In genomic region chr12:125220404-125221273, GRCh38 we compare ENCODE assay signal across 1 cellular context.
TF ChIP-seq lines count a peak whose summit lies in the region.

No MANE protein-coding gene starts in this region.

TF ChIP-seq in H1, 55 proteins besides CTCF, POLR2A, EP300 and RAD21:
- TF ChIP-seq, protein P1, sequence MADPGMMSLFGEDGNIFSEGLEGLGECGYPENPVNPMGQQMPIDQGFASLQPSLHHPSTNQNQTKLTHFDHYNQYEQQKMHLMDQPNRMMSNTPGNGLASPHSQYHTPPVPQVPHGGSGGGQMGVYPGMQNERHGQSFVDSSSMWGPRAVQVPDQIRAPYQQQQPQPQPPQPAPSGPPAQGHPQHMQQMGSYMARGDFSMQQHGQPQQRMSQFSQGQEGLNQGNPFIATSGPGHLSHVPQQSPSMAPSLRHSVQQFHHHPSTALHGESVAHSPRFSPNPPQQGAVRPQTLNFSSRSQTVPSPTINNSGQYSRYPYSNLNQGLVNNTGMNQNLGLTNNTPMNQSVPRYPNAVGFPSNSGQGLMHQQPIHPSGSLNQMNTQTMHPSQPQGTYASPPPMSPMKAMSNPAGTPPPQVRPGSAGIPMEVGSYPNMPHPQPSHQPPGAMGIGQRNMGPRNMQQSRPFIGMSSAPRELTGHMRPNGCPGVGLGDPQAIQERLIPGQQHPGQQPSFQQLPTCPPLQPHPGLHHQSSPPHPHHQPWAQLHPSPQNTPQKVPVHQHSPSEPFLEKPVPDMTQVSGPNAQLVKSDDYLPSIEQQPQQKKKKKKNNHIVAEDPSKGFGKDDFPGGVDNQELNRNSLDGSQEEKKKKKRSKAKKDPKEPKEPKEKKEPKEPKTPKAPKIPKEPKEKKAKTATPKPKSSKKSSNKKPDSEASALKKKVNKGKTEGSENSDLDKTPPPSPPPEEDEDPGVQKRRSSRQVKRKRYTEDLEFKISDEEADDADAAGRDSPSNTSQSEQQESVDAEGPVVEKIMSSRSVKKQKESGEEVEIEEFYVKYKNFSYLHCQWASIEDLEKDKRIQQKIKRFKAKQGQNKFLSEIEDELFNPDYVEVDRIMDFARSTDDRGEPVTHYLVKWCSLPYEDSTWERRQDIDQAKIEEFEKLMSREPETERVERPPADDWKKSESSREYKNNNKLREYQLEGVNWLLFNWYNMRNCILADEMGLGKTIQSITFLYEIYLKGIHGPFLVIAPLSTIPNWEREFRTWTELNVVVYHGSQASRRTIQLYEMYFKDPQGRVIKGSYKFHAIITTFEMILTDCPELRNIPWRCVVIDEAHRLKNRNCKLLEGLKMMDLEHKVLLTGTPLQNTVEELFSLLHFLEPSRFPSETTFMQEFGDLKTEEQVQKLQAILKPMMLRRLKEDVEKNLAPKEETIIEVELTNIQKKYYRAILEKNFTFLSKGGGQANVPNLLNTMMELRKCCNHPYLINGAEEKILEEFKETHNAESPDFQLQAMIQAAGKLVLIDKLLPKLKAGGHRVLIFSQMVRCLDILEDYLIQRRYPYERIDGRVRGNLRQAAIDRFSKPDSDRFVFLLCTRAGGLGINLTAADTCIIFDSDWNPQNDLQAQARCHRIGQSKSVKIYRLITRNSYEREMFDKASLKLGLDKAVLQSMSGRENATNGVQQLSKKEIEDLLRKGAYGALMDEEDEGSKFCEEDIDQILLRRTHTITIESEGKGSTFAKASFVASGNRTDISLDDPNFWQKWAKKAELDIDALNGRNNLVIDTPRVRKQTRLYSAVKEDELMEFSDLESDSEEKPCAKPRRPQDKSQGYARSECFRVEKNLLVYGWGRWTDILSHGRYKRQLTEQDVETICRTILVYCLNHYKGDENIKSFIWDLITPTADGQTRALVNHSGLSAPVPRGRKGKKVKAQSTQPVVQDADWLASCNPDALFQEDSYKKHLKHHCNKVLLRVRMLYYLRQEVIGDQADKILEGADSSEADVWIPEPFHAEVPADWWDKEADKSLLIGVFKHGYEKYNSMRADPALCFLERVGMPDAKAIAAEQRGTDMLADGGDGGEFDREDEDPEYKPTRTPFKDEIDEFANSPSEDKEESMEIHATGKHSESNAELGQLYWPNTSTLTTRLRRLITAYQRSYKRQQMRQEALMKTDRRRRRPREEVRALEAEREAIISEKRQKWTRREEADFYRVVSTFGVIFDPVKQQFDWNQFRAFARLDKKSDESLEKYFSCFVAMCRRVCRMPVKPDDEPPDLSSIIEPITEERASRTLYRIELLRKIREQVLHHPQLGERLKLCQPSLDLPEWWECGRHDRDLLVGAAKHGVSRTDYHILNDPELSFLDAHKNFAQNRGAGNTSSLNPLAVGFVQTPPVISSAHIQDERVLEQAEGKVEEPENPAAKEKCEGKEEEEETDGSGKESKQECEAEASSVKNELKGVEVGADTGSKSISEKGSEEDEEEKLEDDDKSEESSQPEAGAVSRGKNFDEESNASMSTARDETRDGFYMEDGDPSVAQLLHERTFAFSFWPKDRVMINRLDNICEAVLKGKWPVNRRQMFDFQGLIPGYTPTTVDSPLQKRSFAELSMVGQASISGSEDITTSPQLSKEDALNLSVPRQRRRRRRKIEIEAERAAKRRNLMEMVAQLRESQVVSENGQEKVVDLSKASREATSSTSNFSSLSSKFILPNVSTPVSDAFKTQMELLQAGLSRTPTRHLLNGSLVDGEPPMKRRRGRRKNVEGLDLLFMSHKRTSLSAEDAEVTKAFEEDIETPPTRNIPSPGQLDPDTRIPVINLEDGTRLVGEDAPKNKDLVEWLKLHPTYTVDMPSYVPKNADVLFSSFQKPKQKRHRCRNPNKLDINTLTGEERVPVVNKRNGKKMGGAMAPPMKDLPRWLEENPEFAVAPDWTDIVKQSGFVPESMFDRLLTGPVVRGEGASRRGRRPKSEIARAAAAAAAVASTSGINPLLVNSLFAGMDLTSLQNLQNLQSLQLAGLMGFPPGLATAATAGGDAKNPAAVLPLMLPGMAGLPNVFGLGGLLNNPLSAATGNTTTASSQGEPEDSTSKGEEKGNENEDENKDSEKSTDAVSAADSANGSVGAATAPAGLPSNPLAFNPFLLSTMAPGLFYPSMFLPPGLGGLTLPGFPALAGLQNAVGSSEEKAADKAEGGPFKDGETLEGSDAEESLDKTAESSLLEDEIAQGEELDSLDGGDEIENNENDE (IDR thresholded peaks at IDR 0.05; ENCODE audit: insufficient replicate concordance, low read length) = no peak
- TF ChIP-seq BRCA1 (IDR thresholded peaks at IDR 0.05; ENCODE audit: low read depth, low read length) = no peak
- no peak for TF ChIP-seq RFX5 (IDR thresholded peaks at IDR 0.05; ENCODE audit: borderline replicate concordance, low read depth, low read length)
- TF ChIP-seq KDM1A (IDR thresholded peaks at IDR 0.05; ENCODE audit: borderline replicate concordance, low read length) = 0 out of 2 replicates have a peak, but pooled peaks have one; percentile 48
- TF ChIP-seq NRF1 (IDR thresholded peaks at IDR 0.05; ENCODE audit: low read depth, low read length) = no peak
- TF ChIP-seq CEBPB (IDR thresholded peaks at IDR 0.05; ENCODE audit: low read depth, low read length) = no peak
